In the genomic region with DNA sequence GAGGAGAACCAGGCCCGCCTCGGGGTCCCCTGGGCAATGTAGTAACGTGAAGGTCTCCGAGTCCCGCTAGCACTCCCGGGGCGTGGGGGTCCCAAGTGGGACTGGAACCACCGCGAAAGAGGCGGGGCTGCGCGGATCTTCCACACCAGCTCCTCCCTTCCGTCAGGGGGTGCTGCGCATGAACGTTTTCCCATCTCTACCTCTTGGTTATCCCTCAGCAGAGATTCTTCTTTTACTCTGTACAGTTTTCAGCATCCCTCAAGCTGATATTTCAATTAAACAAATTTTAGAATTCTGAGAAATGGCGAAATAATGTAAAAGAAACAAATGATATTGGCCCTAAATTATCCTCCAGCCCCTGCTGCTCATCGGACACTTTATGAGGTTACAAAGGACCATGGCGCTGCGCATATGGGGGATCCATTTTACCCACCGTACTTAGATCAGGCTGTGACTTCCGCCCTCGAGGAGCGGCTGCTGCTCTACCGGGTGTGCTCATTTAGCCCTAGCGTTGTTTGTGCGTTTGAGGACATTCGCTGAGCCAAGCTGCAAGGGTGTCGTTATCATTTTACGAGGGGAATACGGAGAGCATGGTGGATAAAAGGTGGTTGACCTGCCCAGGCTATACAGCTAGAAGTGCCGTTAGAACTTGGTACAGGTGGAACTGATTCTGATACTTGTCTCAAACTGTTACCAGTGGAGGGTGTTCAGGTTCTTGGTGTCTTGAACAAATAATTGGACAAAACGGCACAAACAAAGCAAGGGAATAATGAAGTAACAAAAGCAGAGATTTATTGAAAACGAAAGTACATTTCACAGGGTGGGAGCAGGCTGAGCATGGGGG, we compare ENCODE assay signal across 8 cellular contexts.
A peak's percentile ranks its signal among the peaks of the same experiment; 100 is the strongest.
DNase-seq lines count a peak whose midpoint lies in the region; ATAC-seq and TF ChIP-seq lines count a peak whose summit lies in the region.

No MANE protein-coding gene starts in this region.

- intact Hi-C loops in spleen (cut with DNase I; ENCODE audit: low total_unique reads) = no loop called here

- peaks cover 16% of the 10 kb centered on the region for H3K27me3 ChIP-seq in ACC112 (ENCODE audit: insufficient read depth, low read length)
- peaks cover 0 to 11% (median 0%) of the 10 kb centered on the region in 7 donors for H3K27me3 ChIP-seq in spleen (replicated peaks in 1 of 7)

- peak overlapping the region; percentile 78 for H3K4me3 ChIP-seq in ACC112 (ENCODE audit: low read depth, low read length)
- H3K4me3 ChIP-seq in WI38 (ENCODE audit: low read depth, low read length) = peak overlapping the region; percentile 68
- H3K4me3 ChIP-seq in cardiac fibroblast (replicated peaks in 1 of 2; ENCODE audit: low read depth in 2 of 2, low read length in 2 of 2) = peak overlapping the region; percentile 80
- H3K4me3 ChIP-seq in spleen = peak overlapping the region; percentile 51 to 85 (median 77)

- H3K36me3 ChIP-seq in ACC112 (ENCODE audit: insufficient read depth, low read length) (no peaks in the 10 kb centered on the region), spleen (no peaks in the 10 kb centered on the region)

- peak overlapping the region; percentile 98 for H2AFZ ChIP-seq in ACC112 (ENCODE audit: low read length, unreplicated experiment)

- H3K27ac ChIP-seq in ACC112 (ENCODE audit: low read depth, low read length) = peak overlapping the region; percentile 14; the same call in 1 of the 2 replicates
- peak overlapping the region; percentile 88 to 96 (median 92) for H3K27ac ChIP-seq in spleen

- H3K4me1 ChIP-seq in ACC112 (ENCODE audit: control insufficient read depth, insufficient read depth, low read length, unreplicated experiment) (peaks cover 11% of the 10 kb centered on the region), spleen (peaks cover 4 to 18% (median 14%) of the 10 kb centered on the region in 6 donors)

- TF ChIP-seq POLR2A in spleen (IDR thresholded peaks at IDR 0.05) = peak in 2 of 3 donors; percentile 9 to 72

- ATAC-seq in GM18867 (IDR thresholded peaks at IDR 0.05; ENCODE audit: unreplicated experiment) (peak; percentile 91), HG03097 (IDR thresholded peaks at IDR 0.05; ENCODE audit: low FRiP score, unreplicated experiment) (peak; percentile 91)

- no peaks in the 10 kb centered on the region for H3K79me2 ChIP-seq in ACC112 (ENCODE audit: control insufficient read depth, insufficient read depth, low read length, unreplicated experiment)

- 0 to 1% (median 0%) methylated on average over 29 to 33 of the region's 33 CpGs for WGBS in spleen, 5 donors

- H3K9me3 ChIP-seq in spleen = no peaks in the 10 kb centered on the region

- DNase-seq in NCI-H2171 (lab: John Stamatoyannopoulos, UW) (peak; percentile 95), cardiac fibroblast (ENCODE audit: low read depth in 2 of 2) (peak; percentile 93 to 94), iris pigment epithelial cell (ENCODE audit: low read depth) (peak; percentile 92), spleen (peak; percentile 93)

- peak; percentile 52; the same call in 1 of the 2 replicates for TF ChIP-seq CTCF in WI38 (IDR thresholded peaks at IDR 0.05; ENCODE audit: low read depth, low read length)
- peak; percentile 45 for TF ChIP-seq CTCF in cardiac fibroblast (IDR thresholded peaks at IDR 0.05; ENCODE audit: low read depth, low read length)
- peak in 10 of 11 experiments; percentile 19 to 62 (median 50) for TF ChIP-seq CTCF in spleen (IDR thresholded peaks at IDR 0.05 in 8 of 11, conservative IDR thresholded peaks at IDR 0.05 in 3 of 11)

Comparison
In these comparisons a context has a peak if more than half of its experiments do, and no peak if none do; other contexts are left out.
1. Peak in every context shown above with its lines: DNase-seq, ATAC-seq, H3K4me3 ChIP-seq and H3K27ac ChIP-seq.